1 cellular context compared by ENCODE assay signal in genomic region chr22:23716811-23717801, GRCh38.
TF ChIP-seq lines count a peak whose summit lies in the region.

No MANE protein-coding gene starts in this region.

TF ChIP-seq in H1, 55 proteins besides CTCF, POLR2A, EP300 and RAD21:
- TF ChIP-seq MAFK (IDR thresholded peaks at IDR 0.05; ENCODE audit: low read depth, low read length) (no peak), TCF12 (IDR thresholded peaks at IDR 0.05; ENCODE audit: low read depth, low read length) (no peak), ASH2L (IDR thresholded peaks at IDR 0.05; ENCODE audit: low read length) (peak; percentile 70), CREB1 (IDR thresholded peaks at IDR 0.05) (peak; percentile 98), HDAC6 (IDR thresholded peaks at IDR 0.05; ENCODE audit: low read depth, low read length) (no peak), SIRT6 (IDR thresholded peaks at IDR 0.05; ENCODE audit: low read length) (no peak), SIX5 (IDR thresholded peaks at IDR 0.05; ENCODE audit: low read depth, low read length) (peak; percentile 64), BACH1 (IDR thresholded peaks at IDR 0.05; ENCODE audit: low read length) (no peak), SAP30 (IDR thresholded peaks at IDR 0.05; ENCODE audit: insufficient read depth, insufficient replicate concordance, low read length) (no peak), NRF1 (IDR thresholded peaks at IDR 0.05; ENCODE audit: low read depth, low read length) (no peak), YY1 (IDR thresholded peaks at IDR 0.05; ENCODE audit: low read depth, low read length) (peak; percentile 100), RBBP5 (IDR thresholded peaks at IDR 0.05; ENCODE audit: borderline replicate concordance, low read depth, low read length) (no peak), SUZ12 (IDR thresholded peaks at IDR 0.05; ENCODE audit: low read length) (no peak), CHD1 (IDR thresholded peaks at IDR 0.05; ENCODE audit: low read depth, low read length) (0 out of 2 replicates have a peak, but pooled peaks have one; percentile 25), CTBP2 (IDR thresholded peaks at IDR 0.05; ENCODE audit: borderline replicate concordance, insufficient read depth, insufficient read length, low read length) (no peak), CHD2 (IDR thresholded peaks at IDR 0.05; ENCODE audit: low read length) (peak; percentile 55; the same call in 1 of the 2 replicates), JUN (IDR thresholded peaks at IDR 0.05; ENCODE audit: low read depth, low read length) (no peak), TBP (IDR thresholded peaks at IDR 0.05; ENCODE audit: low read depth, low read length) (peak; percentile 70; the same call in 1 of the 2 replicates), RFX5 (IDR thresholded peaks at IDR 0.05; ENCODE audit: borderline replicate concordance, low read depth, low read length) (no peak), SP2 (IDR thresholded peaks at IDR 0.05; ENCODE audit: low read length) (no peak), TAF1 (IDR thresholded peaks at IDR 0.05; ENCODE audit: low read depth, low read length) (peak; percentile 82), TEAD4 (IDR thresholded peaks at IDR 0.05; ENCODE audit: low read depth, low read length) (no peak), RNF2 (IDR thresholded peaks at IDR 0.05; ENCODE audit: borderline replicate concordance, low read depth, low read length, missing control alignments, poor library complexity, severe bottlenecking) (peak; percentile 21), GABPA (IDR thresholded peaks at IDR 0.05; ENCODE audit: borderline replicate concordance, insufficient read depth, low read length) (no peak), SRF (IDR thresholded peaks at IDR 0.05; ENCODE audit: low read depth, low read length) (no peak), JUND (IDR thresholded peaks at IDR 0.05; ENCODE audit: low read length) (no peak), EGR1 (IDR thresholded peaks at IDR 0.05; ENCODE audit: borderline replicate concordance, low read depth, low read length) (peak; percentile 46; the same call in 1 of the 2 replicates), MAX (IDR thresholded peaks at IDR 0.05) (peak; percentile 83), FOSL1 (IDR thresholded peaks at IDR 0.05; ENCODE audit: insufficient read depth, low read depth, low read length) (no peak), HDAC2 (IDR thresholded peaks at IDR 0.05; ENCODE audit: borderline replicate concordance in 1 of 2, low read depth in 2 of 2, low read length in 2 of 2) (no peak), POU5F1 (IDR thresholded peaks at IDR 0.05; ENCODE audit: low read depth, low read length) (no peak), CEBPB (IDR thresholded peaks at IDR 0.05; ENCODE audit: low read depth, low read length) (no peak), RXRA (IDR thresholded peaks at IDR 0.05; ENCODE audit: insufficient read depth, low read depth, low read length) (no peak), CBX8 (IDR thresholded peaks at IDR 0.05; ENCODE audit: borderline replicate concordance, low read depth, low read length) (no peak), GTF2F1 (IDR thresholded peaks at IDR 0.05; ENCODE audit: borderline replicate concordance, low read depth, low read length) (no peak), ZNF274 (IDR thresholded peaks at IDR 0.05; ENCODE audit: borderline replicate concordance, extremely low read depth, low read length) (no peak), BRCA1 (IDR thresholded peaks at IDR 0.05; ENCODE audit: low read depth, low read length) (no peak), PHF8 (conservative IDR thresholded peaks at IDR 0.05; ENCODE audit: low read depth, low read length) (peak; percentile 89), KDM1A (IDR thresholded peaks at IDR 0.05; ENCODE audit: borderline replicate concordance, low read length) (no peak), SP1 (IDR thresholded peaks at IDR 0.05; ENCODE audit: low read depth, low read length) (0 out of 2 replicates have a peak, but pooled peaks have one; percentile 31), ATF3 (IDR thresholded peaks at IDR 0.05; ENCODE audit: insufficient read depth, low read depth, low read length) (peak; percentile 54; the same call in 1 of the 2 replicates), TAF7 (optimal IDR thresholded peaks at IDR 0.05; ENCODE audit: borderline replicate concordance, low read depth, low read length) (peak; percentile 79), SIN3A (conservative IDR thresholded peaks at IDR 0.05 in 1 of 2, IDR thresholded peaks at IDR 0.05 in 1 of 2; ENCODE audit: low read depth in 1 of 2, low read length in 2 of 2) (peak; percentile 13 to 88; a peak in 2 of 4 replicates), ATF2 (IDR thresholded peaks at IDR 0.05; ENCODE audit: low read length) (no peak), POLR2AphosphoS5 (IDR thresholded peaks at IDR 0.05; ENCODE audit: low read depth, low read length) (peak; percentile 91), KDM4A (IDR thresholded peaks at IDR 0.05; ENCODE audit: low read depth, low read length, severe bottlenecking) (peak; percentile 91), E2F6 (IDR thresholded peaks at IDR 0.05) (peak; percentile 91), CBX5 (IDR thresholded peaks at IDR 0.05; ENCODE audit: low read depth, low read length) (no peak), NANOG (IDR thresholded peaks at IDR 0.05; ENCODE audit: insufficient read depth, low read depth, low read length, poor library complexity, severe bottlenecking) (no peak)
- TF ChIP-seq, protein P1, sequence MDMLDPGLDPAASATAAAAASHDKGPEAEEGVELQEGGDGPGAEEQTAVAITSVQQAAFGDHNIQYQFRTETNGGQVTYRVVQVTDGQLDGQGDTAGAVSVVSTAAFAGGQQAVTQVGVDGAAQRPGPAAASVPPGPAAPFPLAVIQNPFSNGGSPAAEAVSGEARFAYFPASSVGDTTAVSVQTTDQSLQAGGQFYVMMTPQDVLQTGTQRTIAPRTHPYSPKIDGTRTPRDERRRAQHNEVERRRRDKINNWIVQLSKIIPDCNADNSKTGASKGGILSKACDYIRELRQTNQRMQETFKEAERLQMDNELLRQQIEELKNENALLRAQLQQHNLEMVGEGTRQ (IDR thresholded peaks at IDR 0.05; ENCODE audit: low read length) = peak; percentile 92
- TF ChIP-seq, protein P2, sequence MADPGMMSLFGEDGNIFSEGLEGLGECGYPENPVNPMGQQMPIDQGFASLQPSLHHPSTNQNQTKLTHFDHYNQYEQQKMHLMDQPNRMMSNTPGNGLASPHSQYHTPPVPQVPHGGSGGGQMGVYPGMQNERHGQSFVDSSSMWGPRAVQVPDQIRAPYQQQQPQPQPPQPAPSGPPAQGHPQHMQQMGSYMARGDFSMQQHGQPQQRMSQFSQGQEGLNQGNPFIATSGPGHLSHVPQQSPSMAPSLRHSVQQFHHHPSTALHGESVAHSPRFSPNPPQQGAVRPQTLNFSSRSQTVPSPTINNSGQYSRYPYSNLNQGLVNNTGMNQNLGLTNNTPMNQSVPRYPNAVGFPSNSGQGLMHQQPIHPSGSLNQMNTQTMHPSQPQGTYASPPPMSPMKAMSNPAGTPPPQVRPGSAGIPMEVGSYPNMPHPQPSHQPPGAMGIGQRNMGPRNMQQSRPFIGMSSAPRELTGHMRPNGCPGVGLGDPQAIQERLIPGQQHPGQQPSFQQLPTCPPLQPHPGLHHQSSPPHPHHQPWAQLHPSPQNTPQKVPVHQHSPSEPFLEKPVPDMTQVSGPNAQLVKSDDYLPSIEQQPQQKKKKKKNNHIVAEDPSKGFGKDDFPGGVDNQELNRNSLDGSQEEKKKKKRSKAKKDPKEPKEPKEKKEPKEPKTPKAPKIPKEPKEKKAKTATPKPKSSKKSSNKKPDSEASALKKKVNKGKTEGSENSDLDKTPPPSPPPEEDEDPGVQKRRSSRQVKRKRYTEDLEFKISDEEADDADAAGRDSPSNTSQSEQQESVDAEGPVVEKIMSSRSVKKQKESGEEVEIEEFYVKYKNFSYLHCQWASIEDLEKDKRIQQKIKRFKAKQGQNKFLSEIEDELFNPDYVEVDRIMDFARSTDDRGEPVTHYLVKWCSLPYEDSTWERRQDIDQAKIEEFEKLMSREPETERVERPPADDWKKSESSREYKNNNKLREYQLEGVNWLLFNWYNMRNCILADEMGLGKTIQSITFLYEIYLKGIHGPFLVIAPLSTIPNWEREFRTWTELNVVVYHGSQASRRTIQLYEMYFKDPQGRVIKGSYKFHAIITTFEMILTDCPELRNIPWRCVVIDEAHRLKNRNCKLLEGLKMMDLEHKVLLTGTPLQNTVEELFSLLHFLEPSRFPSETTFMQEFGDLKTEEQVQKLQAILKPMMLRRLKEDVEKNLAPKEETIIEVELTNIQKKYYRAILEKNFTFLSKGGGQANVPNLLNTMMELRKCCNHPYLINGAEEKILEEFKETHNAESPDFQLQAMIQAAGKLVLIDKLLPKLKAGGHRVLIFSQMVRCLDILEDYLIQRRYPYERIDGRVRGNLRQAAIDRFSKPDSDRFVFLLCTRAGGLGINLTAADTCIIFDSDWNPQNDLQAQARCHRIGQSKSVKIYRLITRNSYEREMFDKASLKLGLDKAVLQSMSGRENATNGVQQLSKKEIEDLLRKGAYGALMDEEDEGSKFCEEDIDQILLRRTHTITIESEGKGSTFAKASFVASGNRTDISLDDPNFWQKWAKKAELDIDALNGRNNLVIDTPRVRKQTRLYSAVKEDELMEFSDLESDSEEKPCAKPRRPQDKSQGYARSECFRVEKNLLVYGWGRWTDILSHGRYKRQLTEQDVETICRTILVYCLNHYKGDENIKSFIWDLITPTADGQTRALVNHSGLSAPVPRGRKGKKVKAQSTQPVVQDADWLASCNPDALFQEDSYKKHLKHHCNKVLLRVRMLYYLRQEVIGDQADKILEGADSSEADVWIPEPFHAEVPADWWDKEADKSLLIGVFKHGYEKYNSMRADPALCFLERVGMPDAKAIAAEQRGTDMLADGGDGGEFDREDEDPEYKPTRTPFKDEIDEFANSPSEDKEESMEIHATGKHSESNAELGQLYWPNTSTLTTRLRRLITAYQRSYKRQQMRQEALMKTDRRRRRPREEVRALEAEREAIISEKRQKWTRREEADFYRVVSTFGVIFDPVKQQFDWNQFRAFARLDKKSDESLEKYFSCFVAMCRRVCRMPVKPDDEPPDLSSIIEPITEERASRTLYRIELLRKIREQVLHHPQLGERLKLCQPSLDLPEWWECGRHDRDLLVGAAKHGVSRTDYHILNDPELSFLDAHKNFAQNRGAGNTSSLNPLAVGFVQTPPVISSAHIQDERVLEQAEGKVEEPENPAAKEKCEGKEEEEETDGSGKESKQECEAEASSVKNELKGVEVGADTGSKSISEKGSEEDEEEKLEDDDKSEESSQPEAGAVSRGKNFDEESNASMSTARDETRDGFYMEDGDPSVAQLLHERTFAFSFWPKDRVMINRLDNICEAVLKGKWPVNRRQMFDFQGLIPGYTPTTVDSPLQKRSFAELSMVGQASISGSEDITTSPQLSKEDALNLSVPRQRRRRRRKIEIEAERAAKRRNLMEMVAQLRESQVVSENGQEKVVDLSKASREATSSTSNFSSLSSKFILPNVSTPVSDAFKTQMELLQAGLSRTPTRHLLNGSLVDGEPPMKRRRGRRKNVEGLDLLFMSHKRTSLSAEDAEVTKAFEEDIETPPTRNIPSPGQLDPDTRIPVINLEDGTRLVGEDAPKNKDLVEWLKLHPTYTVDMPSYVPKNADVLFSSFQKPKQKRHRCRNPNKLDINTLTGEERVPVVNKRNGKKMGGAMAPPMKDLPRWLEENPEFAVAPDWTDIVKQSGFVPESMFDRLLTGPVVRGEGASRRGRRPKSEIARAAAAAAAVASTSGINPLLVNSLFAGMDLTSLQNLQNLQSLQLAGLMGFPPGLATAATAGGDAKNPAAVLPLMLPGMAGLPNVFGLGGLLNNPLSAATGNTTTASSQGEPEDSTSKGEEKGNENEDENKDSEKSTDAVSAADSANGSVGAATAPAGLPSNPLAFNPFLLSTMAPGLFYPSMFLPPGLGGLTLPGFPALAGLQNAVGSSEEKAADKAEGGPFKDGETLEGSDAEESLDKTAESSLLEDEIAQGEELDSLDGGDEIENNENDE (IDR thresholded peaks at IDR 0.05; ENCODE audit: insufficient replicate concordance, low read length) = no peak
